In genomic region chr5:163508753-163509152, GRCh38 we compare ENCODE assay signal across 1 cellular context.
TF ChIP-seq lines count a peak whose summit lies in the region.

No MANE protein-coding gene starts in this region.

TF ChIP-seq in HepG2, 621 proteins besides CTCF, POLR2A, EP300 and RAD21:
- TF ChIP-seq ZNF746 (CRISPR knock-in tag; IDR thresholded peaks at IDR 0.05): no peak
- TF ChIP-seq ZNF598 (CRISPR knock-in tag; IDR thresholded peaks at IDR 0.05; ENCODE audit: borderline replicate concordance): no peak
- TF ChIP-seq HMGA1 (CRISPR knock-in tag; conservative IDR thresholded peaks at IDR 0.05): no peak
- no peak for TF ChIP-seq NCOR1 (IDR thresholded peaks at IDR 0.05; ENCODE audit: borderline replicate concordance, low read length)
- TF ChIP-seq HOMEZ (CRISPR knock-in tag; IDR thresholded peaks at IDR 0.05; ENCODE audit: low read depth): no peak
- no peak for TF ChIP-seq PHF8 (CRISPR knock-in tag; IDR thresholded peaks at IDR 0.05)
- TF ChIP-seq SIX1 (CRISPR knock-in tag; IDR thresholded peaks at IDR 0.05; ENCODE audit: borderline replicate concordance): no peak
- no peak for TF ChIP-seq PLRG1 (conservative IDR thresholded peaks at IDR 0.05)
- TF ChIP-seq ZBTB2 (CRISPR knock-in tag; IDR thresholded peaks at IDR 0.05; ENCODE audit: low read depth): no peak
- TF ChIP-seq, protein P1, sequence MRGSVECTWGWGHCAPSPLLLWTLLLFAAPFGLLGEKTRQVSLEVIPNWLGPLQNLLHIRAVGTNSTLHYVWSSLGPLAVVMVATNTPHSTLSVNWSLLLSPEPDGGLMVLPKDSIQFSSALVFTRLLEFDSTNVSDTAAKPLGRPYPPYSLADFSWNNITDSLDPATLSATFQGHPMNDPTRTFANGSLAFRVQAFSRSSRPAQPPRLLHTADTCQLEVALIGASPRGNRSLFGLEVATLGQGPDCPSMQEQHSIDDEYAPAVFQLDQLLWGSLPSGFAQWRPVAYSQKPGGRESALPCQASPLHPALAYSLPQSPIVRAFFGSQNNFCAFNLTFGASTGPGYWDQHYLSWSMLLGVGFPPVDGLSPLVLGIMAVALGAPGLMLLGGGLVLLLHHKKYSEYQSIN (CRISPR knock-in tag; IDR thresholded peaks at IDR 0.05; ENCODE audit: borderline replicate concordance): no peak
TF ChIP-seq in HepG2: peak in this region for 0.
